ENCODE assay signal across 10 cellular contexts in genomic region chr17:78132086-78132676, GRCh38. TPM values are rescaled to one million over a fixed set of nuclear protein-coding genes. Genes with fewer than 3 reads are reported as not detected.
DNase-seq lines count a peak whose midpoint lies in the region; ATAC-seq and TF ChIP-seq lines count a peak whose summit lies in the region.
"Had no signal": no experiment of that assay in that cellular context is flagged by ENCODE, and none has a peak within 500 bp of the region (broad histone marks: within the 10 kb centered on the region; RNA-seq: fewer than 3 reads in every experiment).

No MANE protein-coding gene starts in this region.

- no peak for ATAC-seq in GM18517 (IDR thresholded peaks at IDR 0.05; ENCODE audit: unreplicated experiment)

- no peaks in the 10 kb centered on the region for H3K36me3 ChIP-seq in urinary bladder (ENCODE audit: insufficient read depth)

- no peak for TF ChIP-seq CTCF in GM12864 (IDR thresholded peaks at IDR 0.05; ENCODE audit: low read depth, low read length, missing control alignments)

- H3K4me1 ChIP-seq in mononuclear cell (ENCODE audit: insufficient read depth, low read length) (peaks cover 77% of the 10 kb centered on the region), urinary bladder (ENCODE audit: insufficient read depth) (no peaks in the 10 kb centered on the region)

- WGBS in urinary bladder: 29% methylated on average over 38 of the region's 38 CpGs

- H3K27ac ChIP-seq in angular gyrus (ENCODE audit: low read depth, low read length) (peak overlapping the region; percentile 51), urinary bladder (ENCODE audit: low read depth) (peak overlapping the region; percentile 3)

- H3K9me3 ChIP-seq in mononuclear cell (ENCODE audit: low read depth, low read length): no peaks in the 10 kb centered on the region

- no peaks in the 10 kb centered on the region for H3K27me3 ChIP-seq in mononuclear cell (ENCODE audit: insufficient read depth, low read length)

- H3K4me3 ChIP-seq in GM12864 (ENCODE audit: low read depth, low read length): peak overlapping the region; percentile 82
- H3K4me3 ChIP-seq in mononuclear cell (ENCODE audit: low read length): peak overlapping the region; percentile 61
- peak overlapping the region; percentile 42 for H3K4me3 ChIP-seq in urinary bladder (ENCODE audit: low read depth, low read length)

- DNase-seq in GM12864 (ENCODE audit: low read depth): peak; percentile 70
- DNase-seq in NCI-H526 treated with DMSO at 0.1 percent for 48 hours (lab: John Stamatoyannopoulos, UW): peak; percentile 20
- DNase-seq in C1 segment of cervical spinal cord (lab: John Stamatoyannopoulos, UW): no peak
- no peak for DNase-seq in COR-L47 (lab: John Stamatoyannopoulos, UW)

RNA-seq across cellular contexts. Expression of gene TMC8, which starts 1.6 kb away (rescaled TPM):
- 138 TPM for total RNA-seq in mononuclear cell
- 2.7 TPM for total RNA-seq in urinary bladder
- 3.6 TPM for polyA plus RNA-seq in urinary bladder

RNA-seq across cellular contexts. Expression of gene TMC6, which starts 3.6 kb away (rescaled TPM):
- total RNA-seq in mononuclear cell (136 TPM), urinary bladder (19.5 TPM)
- polyA plus RNA-seq in urinary bladder: 23.4 TPM

RNA-seq across cellular contexts. Expression of gene C17orf99, which starts 14.0 kb away (rescaled TPM):
- total RNA-seq in mononuclear cell (not detected), urinary bladder (0.63 TPM)
- polyA plus RNA-seq in urinary bladder: not detected
- total RNA-seq: glomerular endothelial cell, HT1080 had no signal

RNA-seq across cellular contexts. Expression of gene SYNGR2, which starts 36.2 kb away (rescaled TPM):
- total RNA-seq in mononuclear cell (44.7 TPM), urinary bladder (15.0 TPM)
- polyA plus RNA-seq in urinary bladder: 79.7 TPM

RNA-seq across cellular contexts. Expression of gene TK1, which starts 54.7 kb away (rescaled TPM):
- total RNA-seq in mononuclear cell (0.94 TPM), urinary bladder (16.2 TPM)
- 3.2 TPM for polyA plus RNA-seq in urinary bladder

Comparison
In these comparisons a context has a peak if more than half of its experiments do, and no peak if none do; other contexts are left out.
1. DNase-seq: peak in GM12864 (single experiment) and NCI-H526 treated with DMSO at 0.1 percent for 48 hours (single experiment); none in C1 segment of cervical spinal cord (0 of 14) and COR-L47 (single experiment).
2. RNA of gene TMC8, which starts 1.6 kb away (total RNA-seq): 138 TPM in mononuclear cell (single experiment); 2.7 TPM in urinary bladder (single experiment); every median in the first group is over 10 times any median in the second.
3. Peak in every context shown above with its lines, with median percentiles within 50 percentile points of each other: H3K4me3 ChIP-seq.